Comparison of ENCODE assay signal across 1 cellular context in genomic region chr9:110116543-110116885, GRCh38.
TF ChIP-seq lines count a peak whose summit lies in the region.

No MANE protein-coding gene starts in this region.

TF ChIP-seq in GM12878, 131 proteins besides CTCF, POLR2A, EP300 and RAD21 (continued from another document):
- no peak for TF ChIP-seq CBFB (IDR thresholded peaks at IDR 0.05; ENCODE audit: low read depth)
- TF ChIP-seq NRF1 (conservative IDR thresholded peaks at IDR 0.05; ENCODE audit: low read depth, low read length), result no peak
